9 cellular contexts compared by ENCODE assay signal in the genomic region with DNA sequence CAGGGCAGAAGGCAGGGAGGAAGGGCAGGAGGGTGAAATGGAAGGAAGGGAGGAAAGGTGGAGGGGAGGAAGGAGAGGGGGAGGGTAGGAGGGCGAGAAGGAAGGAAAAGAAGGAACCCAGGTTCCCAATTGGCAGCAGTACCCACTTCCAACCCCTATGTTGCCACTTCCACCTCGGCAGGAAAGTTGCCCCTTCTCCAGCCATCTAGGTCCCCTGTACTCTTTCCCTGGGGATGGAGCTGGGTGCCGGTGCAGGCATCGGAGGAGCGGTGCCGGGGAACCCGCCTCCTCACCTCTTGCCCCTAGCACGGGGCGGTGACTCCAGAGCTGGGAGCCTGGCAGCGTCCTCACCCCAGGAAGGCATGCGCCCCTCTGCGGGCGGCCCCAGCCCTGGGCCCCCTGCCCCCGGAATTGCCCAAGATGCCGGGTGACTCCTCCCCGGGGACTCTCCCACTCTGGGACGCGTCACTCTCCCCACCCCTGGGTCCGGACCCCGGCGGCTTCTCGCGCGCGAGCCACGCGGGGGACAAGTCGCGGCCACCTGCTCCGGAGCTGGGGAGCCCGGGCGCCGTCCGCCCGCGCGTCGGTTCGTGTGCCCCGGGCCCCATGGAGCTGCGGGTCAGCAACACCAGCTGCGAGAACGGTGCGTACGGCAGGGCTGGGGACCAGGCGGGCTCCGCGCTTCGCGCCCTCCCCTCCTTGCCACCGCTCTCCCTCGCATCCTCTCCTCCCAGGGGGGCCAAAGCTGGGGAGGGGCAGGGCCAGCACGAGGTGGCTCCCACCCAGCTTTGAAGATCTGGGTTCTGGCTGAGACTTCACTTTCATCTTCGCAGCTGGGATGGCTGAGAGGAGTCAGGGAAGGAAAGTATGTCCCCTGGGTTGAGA. TPM values are rescaled to one million over a fixed set of nuclear protein-coding genes. Genes with fewer than 3 reads are reported as not detected.
DNase-seq lines count a peak whose midpoint lies in the region; ATAC-seq and TF ChIP-seq lines count a peak whose summit lies in the region.
"Had no signal": no experiment of that assay in that cellular context is flagged by ENCODE, and none has a peak within 500 bp of the region (broad histone marks: within the 10 kb centered on the region; RNA-seq: fewer than 3 reads in every experiment).

A gene (plus strand): TSS at position 499 of the 885 bp plus-strand sequence. CDS start 108 bp downstream, at position 607.

- peaks cover 24% of the 10 kb centered on the region for H3K4me1 ChIP-seq in ES-I3 (ENCODE audit: insufficient read depth, low read length)
- peaks cover 4% of the 10 kb centered on the region for H3K4me1 ChIP-seq in colonic mucosa
- H3K4me1 ChIP-seq in lower lobe of right lung, result peaks cover 12% of the 10 kb centered on the region

- intact Hi-C loops in colonic mucosa (cut with DNase I) (no loop called here), lower lobe of right lung (cut with DNase I) (no loop called here)

- H3K9me3 ChIP-seq in ES-I3 (ENCODE audit: control insufficient read depth, insufficient read depth, low read length) (no peaks in the 10 kb centered on the region), colonic mucosa (no peaks in the 10 kb centered on the region), lower lobe of right lung (no peaks in the 10 kb centered on the region)

- H3K27ac ChIP-seq in colonic mucosa, result no peak within 1 kb of the TSS
- no peak within 1 kb of the TSS for H3K27ac ChIP-seq in lower lobe of right lung

- H3K27me3 ChIP-seq in colonic mucosa (peaks cover 7% of the 10 kb centered on the region), lower lobe of right lung (ENCODE audit: low read depth) (peaks cover 17% of the 10 kb centered on the region)

- ATAC-seq in lower lobe of right lung (peak; percentile 20 to 52), HG02870 (IDR thresholded peaks at IDR 0.05; ENCODE audit: unreplicated experiment) (no peak)

- no peaks in the 10 kb centered on the region; the same call in 1 of the 2 replicates for H3K36me3 ChIP-seq in ES-I3 (ENCODE audit: insufficient read depth, low read length)
- no peaks in the 10 kb centered on the region for H3K36me3 ChIP-seq in colonic mucosa
- H3K36me3 ChIP-seq in lower lobe of right lung, result no peaks in the 10 kb centered on the region

- peak within 1 kb of the TSS; percentile 36 for H3K4me3 ChIP-seq in colonic mucosa
- H3K4me3 ChIP-seq in lower lobe of right lung, result peak within 1 kb of the TSS; percentile 48

- DNase-seq in T-helper 9 cell, result peak; percentile 8
- no peak for DNase-seq in colonic mucosa
- DNase-seq in lower lobe of right lung, result no peak
- DNase-seq in stimulated activated CD8-positive, alpha-beta memory T cell treated with anti-CD3 and anti-CD28 coated beads, Interleukin-15, amount 100 ng/mL, for 24 hours (ENCODE audit: low read depth), result peak; percentile 3
- DNase-seq in NCI-H2107 (lab: John Stamatoyannopoulos, UW), result no peak
- no peak for DNase-seq in central memory CD4-positive, alpha-beta T cell

- H3K9ac ChIP-seq in ES-I3 (ENCODE audit: low read depth, low read length), result peak within 1 kb of the TSS; percentile 67; the same call in 1 of the 2 replicates
- H3K9ac ChIP-seq in colonic mucosa (ENCODE audit: low read depth in 2 of 2, low read length in 2 of 2), result peak within 1 kb of the TSS in 1 of 2 donors; percentile 60

- no peak for TF ChIP-seq CTCF in colonic mucosa (IDR thresholded peaks at IDR 0.05)
- TF ChIP-seq CTCF in lower lobe of right lung (IDR thresholded peaks at IDR 0.05), result no peak

RNA-seq across cellular contexts. Expression of the gene that starts here (rescaled TPM):
- total RNA-seq in colonic mucosa (1 to 10 TPM in 1 of 2 donors, not detected in 1; 1.4 TPM), lower lobe of right lung (not detected)
- total RNA-seq: myocyte had no signal

Comparison
In these comparisons a context has a peak if more than half of its experiments do, and no peak if none do; other contexts are left out.
1. Peak in ATAC-seq and H3K4me3 ChIP-seq in lower lobe of right lung; RNA of the gene not detected or under 1 TPM.
2. DNase-seq: peak in T-helper 9 cell (single experiment) and stimulated activated CD8-positive, alpha-beta memory T cell treated with anti-CD3 and anti-CD28 coated beads, Interleukin-15, amount 100 ng/mL, for 24 hours (single experiment); none in colonic mucosa (single experiment), lower lobe of right lung (single experiment), NCI-H2107 (single experiment) and central memory CD4-positive, alpha-beta T cell (single experiment).